14 cellular contexts compared by ENCODE assay signal in genomic region chr2:118442949-118443348, GRCh38.
DNase-seq lines count a peak whose midpoint lies in the region; FAIRE-seq and TF ChIP-seq lines count a peak whose summit lies in the region.
"Had no signal": no experiment of that assay in that cellular context is flagged by ENCODE, and none has a peak within 500 bp of the region (broad histone marks: within the 10 kb centered on the region; RNA-seq: fewer than 3 reads in every experiment).

No MANE protein-coding gene starts in this region.

- no peak for FAIRE-seq in kidney (lab: Jason Lieb, UNC)
- FAIRE-seq: GM12878 had no signal

- TF ChIP-seq CTCF in astrocyte of the spinal cord (IDR thresholded peaks at IDR 0.05; ENCODE audit: low read depth, low read length) (no peak), kidney (IDR thresholded peaks at IDR 0.05; ENCODE audit: borderline replicate concordance, extremely low read depth, insufficient read depth) (no peak), adrenal gland (IDR thresholded peaks at IDR 0.05) (no peak)

- H3K36me3 ChIP-seq in kidney (ENCODE audit: control insufficient read depth in 1 of 2, insufficient read depth in 2 of 2, low read length in 2 of 2): no peaks in the 10 kb centered on the region
- H3K36me3 ChIP-seq in adrenal gland (replicated peaks in 1 of 2): no peaks in the 10 kb centered on the region
- H3K36me3 ChIP-seq: HAP-1 had no signal

- intact Hi-C loops in kidney (cut with DNase I): no loop called here
- intact Hi-C loops in adrenal gland (cut with DNase I): no loop called here

- no peak for TF ChIP-seq POLR2A in adrenal gland (IDR thresholded peaks at IDR 0.05)

- no peak overlapping the region for H3K9ac ChIP-seq in kidney (ENCODE audit: low read length in 2 of 2)

- H3K9me3 ChIP-seq in kidney (ENCODE audit: control insufficient read depth in 1 of 2, low read length in 2 of 2): no peaks in the 10 kb centered on the region
- no peaks in the 10 kb centered on the region for H3K9me3 ChIP-seq in adrenal gland (replicated peaks in 1 of 3)
- H3K9me3 ChIP-seq: HAP-1 had no signal

- no peak overlapping the region for H3K4me3 ChIP-seq in astrocyte of the spinal cord (ENCODE audit: low read depth, low read length)
- no peak overlapping the region for H3K4me3 ChIP-seq in kidney (ENCODE audit: low read length in 2 of 2)
- no peak overlapping the region for H3K4me3 ChIP-seq in adrenal gland
- H3K4me3 ChIP-seq: GM12878, HAP-1 had no signal

- H3K27ac ChIP-seq in kidney (ENCODE audit: low read depth in 2 of 2, low read length in 2 of 2): no peak overlapping the region
- H3K27ac ChIP-seq in adrenal gland: no peak overlapping the region
- H3K27ac ChIP-seq: RWPE1 had no signal

- no peaks in the 10 kb centered on the region for H3K27me3 ChIP-seq in adrenal gland

- in situ Hi-C loops in astrocyte of the spinal cord (cut with HindIII; ENCODE audit: low sequenced_read_pairs): no loop called here

- H3K4me1 ChIP-seq in kidney (ENCODE audit: control insufficient read depth in 1 of 2, insufficient read depth in 1 of 2, low read depth in 1 of 2, low read length in 2 of 2): no peaks in the 10 kb centered on the region
- no peaks in the 10 kb centered on the region for H3K4me1 ChIP-seq in adrenal gland (replicated peaks in 1 of 2)

- WGBS in adrenal gland, 4 donors: 72 to 92% (median 76%) methylated on average over 3 of the region's 3 CpGs

- DNase-seq in NCI-H446 (lab: John Stamatoyannopoulos, UW): peak; percentile 64 to 73
- DNase-seq in NCI-H774 (lab: John Stamatoyannopoulos, UW): peak; percentile 19
- DNase-seq in astrocyte of the spinal cord (ENCODE audit: low read depth, low spot score): peak; percentile 7
- peak; percentile 67 for DNase-seq in renal cortical epithelial cell (ENCODE audit: low read depth)
- no peak for DNase-seq in kidney
- DNase-seq in NCI-H226: no peak
- DNase-seq in adrenal gland: no peak
- DNase-seq: NCI-H1930, NCI-H2171, NCI-H524 treated with DMSO at 0.1 percent for 48 hours, T-cell had no signal

Comparison
In these comparisons a context has a peak if more than half of its experiments do, and no peak if none do; other contexts are left out.
1. DNase-seq: peak in NCI-H446 (2 of 2), NCI-H774 (single experiment), astrocyte of the spinal cord (single experiment) and renal cortical epithelial cell (single experiment); none in kidney (single experiment), NCI-H226 (single experiment) and adrenal gland (0 of 7).